In genomic region chr17:34275881-34276280, GRCh38 we compare ENCODE assay signal across 1 cellular context.
A peak's percentile ranks its signal among the peaks of the same experiment; 100 is the strongest.
TF ChIP-seq lines count a peak whose summit lies in the region.

No MANE protein-coding gene starts in this region.

TF ChIP-seq in HepG2, 621 proteins besides CTCF, POLR2A, EP300 and RAD21:
- TF ChIP-seq YEATS2 (CRISPR knock-in tag; IDR thresholded peaks at IDR 0.05; ENCODE audit: borderline replicate concordance) (no peak), CREB1 (IDR thresholded peaks at IDR 0.05) (0 out of 2 replicates have a peak, but pooled peaks have one; percentile 15), CREB1 (CRISPR knock-in tag; IDR thresholded peaks at IDR 0.05) (no peak)
